8 cellular contexts compared by ENCODE assay signal in the genomic region with DNA sequence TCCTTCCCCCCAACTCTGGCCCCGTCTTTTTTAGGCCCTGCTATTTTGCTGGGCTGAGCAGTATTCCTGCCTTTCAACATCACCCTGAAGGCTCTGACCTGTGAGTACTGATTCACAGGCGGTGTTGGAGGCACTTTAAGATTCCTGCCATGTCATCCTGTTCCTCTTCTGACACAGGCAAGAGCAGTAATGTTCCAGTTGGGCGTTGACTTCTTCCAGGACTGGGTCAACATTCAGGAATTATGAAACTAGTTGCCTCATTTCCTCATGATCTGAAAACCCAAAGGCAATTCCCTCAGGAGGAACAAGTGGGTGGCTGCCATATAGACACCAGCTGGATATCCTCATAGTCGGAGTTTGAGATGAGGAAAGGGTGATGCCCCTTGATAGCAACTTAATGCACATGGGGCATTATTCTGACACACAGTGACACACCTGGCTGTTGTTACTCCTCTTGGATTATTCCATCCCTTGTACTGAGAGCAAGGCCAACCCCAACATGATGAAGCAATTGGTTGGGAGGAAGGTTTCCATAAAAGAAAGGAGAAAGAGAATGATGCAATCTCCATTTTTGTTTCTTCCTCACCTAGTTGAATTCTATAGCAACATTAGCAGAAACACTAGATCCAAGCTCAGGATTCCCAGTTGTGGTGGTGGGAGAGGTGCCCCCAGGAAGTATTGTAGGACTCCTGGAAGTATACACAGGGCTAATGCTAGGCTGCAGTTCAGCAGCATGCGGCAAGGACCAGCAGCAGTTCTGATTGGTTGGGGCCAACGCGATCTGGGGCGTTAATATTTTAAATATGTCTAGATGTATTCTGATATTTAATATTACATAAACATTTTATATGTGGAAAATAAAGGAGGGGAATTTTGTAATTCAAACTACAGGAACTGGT. TPM values are rescaled to one million over a fixed set of nuclear protein-coding genes. Genes with fewer than 3 reads are reported as not detected.
DNase-seq lines count a peak whose midpoint lies in the region; ATAC-seq lines count a peak whose summit lies in the region.

No MANE protein-coding gene starts in this region.

- no peaks in the 10 kb centered on the region for H3K79me1 ChIP-seq in mesenchymal stem cell (replicated peaks; ENCODE audit: low read length, poor library complexity, severe bottlenecking)

- ATAC-seq in Right ventricle myocardium inferior (peak; percentile 89), HG03571 (IDR thresholded peaks at IDR 0.05; ENCODE audit: unreplicated experiment) (no peak), GM19324 (IDR thresholded peaks at IDR 0.05; ENCODE audit: low FRiP score, unreplicated experiment) (no peak), GM19397 (IDR thresholded peaks at IDR 0.05; ENCODE audit: unreplicated experiment) (no peak)

- no peak overlapping the region for H3K27ac ChIP-seq in mesenchymal stem cell (ENCODE audit: low read length, poor library complexity, severe bottlenecking)

- peak overlapping the region; percentile 64 for H3K9ac ChIP-seq in mesenchymal stem cell (ENCODE audit: low read length)

- H2BK120ac ChIP-seq in mesenchymal stem cell (ENCODE audit: low read depth, low read length): peak overlapping the region; percentile 61

- H2BK15ac ChIP-seq in mesenchymal stem cell (ENCODE audit: low read depth, poor library complexity, severe bottlenecking): peak overlapping the region; percentile 2

- H3K4ac ChIP-seq in mesenchymal stem cell (ENCODE audit: low read depth in 1 of 2, low read length in 2 of 2): no peak overlapping the region

- no peak overlapping the region for H3K4me3 ChIP-seq in mesenchymal stem cell (ENCODE audit: insufficient read depth in 1 of 2, low read depth in 1 of 2, low read length in 2 of 2)

- no peaks in the 10 kb centered on the region for H3K9me3 ChIP-seq in mesenchymal stem cell (ENCODE audit: control insufficient read depth, low read length)

- no peak overlapping the region for H3K14ac ChIP-seq in mesenchymal stem cell (ENCODE audit: low read length in 2 of 2)

- no peak overlapping the region for H4K8ac ChIP-seq in mesenchymal stem cell (ENCODE audit: low read length)

- 86% methylated on average over 4 of the region's 8 CpGs for WGBS in mesenchymal stem cell

- H3K27me3 ChIP-seq in mesenchymal stem cell (ENCODE audit: control insufficient read depth in 1 of 2, insufficient read depth in 1 of 2, low read length in 2 of 2): no peaks in the 10 kb centered on the region

- no peak overlapping the region for H3K18ac ChIP-seq in mesenchymal stem cell (ENCODE audit: low read depth in 1 of 2, low read length in 2 of 2)

- no peak overlapping the region for H3K4me2 ChIP-seq in mesenchymal stem cell (ENCODE audit: low read length, poor library complexity, severe bottlenecking)

- no peaks in the 10 kb centered on the region for H3K36me3 ChIP-seq in mesenchymal stem cell (ENCODE audit: control insufficient read depth in 1 of 2, insufficient read depth in 2 of 2, low read depth in 1 of 2, low read length in 2 of 2)

- H3K4me1 ChIP-seq in mesenchymal stem cell (ENCODE audit: control insufficient read depth, insufficient read depth, low read depth, low read length): peaks cover 7% of the 10 kb centered on the region

- DNase-seq in Right ventricle myocardium inferior (ENCODE audit: missing footprints) (no peak), cardiac septum (ENCODE audit: low spot score) (no peak), dedifferentiated amniotic fluid mesenchymal stem cell (ENCODE audit: extremely low spot score) (peak; percentile 45), mesenchymal stem cell (peak; percentile 92), NK-92 (lab: John Stamatoyannopoulos, UW; ENCODE audit: unreplicated experiment) (no peak)

- H2AK5ac ChIP-seq in mesenchymal stem cell (ENCODE audit: low read length, severe bottlenecking): no peak overlapping the region

- no peak overlapping the region for H2BK5ac ChIP-seq in mesenchymal stem cell (ENCODE audit: low read depth, low read length, poor library complexity, severe bottlenecking)

- no peak overlapping the region for H2AFZ ChIP-seq in mesenchymal stem cell (ENCODE audit: low read depth, low read length)

- H2BK12ac ChIP-seq in mesenchymal stem cell (ENCODE audit: low read length in 2 of 2): peak overlapping the region; percentile 59 to 65

- H4K91ac ChIP-seq in mesenchymal stem cell (ENCODE audit: low read length): peak overlapping the region; percentile 62

- intact Hi-C loops in Right ventricle myocardium inferior (cut with DNase I): loop anchor here (10.0 kb wide), 1 partner anchor 287 kb away; a partner anchor contains a TSS
- intact Hi-C loops in cardiac septum (cut with DNase I): loop anchor here (2.0 to 5.0 kb wide), 3 partner anchors 110 to 197 kb away; a partner anchor contains a TSS

- no peak overlapping the region for H3K23ac ChIP-seq in mesenchymal stem cell (ENCODE audit: low read length in 2 of 2)

RNA-seq across cellular contexts. Expression of a gene that starts 19.6 kb away (rescaled TPM):
- total RNA-seq in Right ventricle myocardium inferior: 111 TPM
- total RNA-seq in cardiac septum: 119 TPM
- 137 TPM for polyA plus RNA-seq in mesenchymal stem cell (2013, experiment 1 of 2)
- 143 TPM for polyA plus RNA-seq in mesenchymal stem cell (2013, experiment 2 of 2)

Comparison
In these comparisons a context has a peak if more than half of its experiments do, and no peak if none do; other contexts are left out.
1. DNase-seq: peak in dedifferentiated amniotic fluid mesenchymal stem cell (single experiment) and mesenchymal stem cell (single experiment); none in Right ventricle myocardium inferior (single experiment), cardiac septum (single experiment) and NK-92 (single experiment).